30 cellular contexts compared by ENCODE assay signal in the genomic region with DNA sequence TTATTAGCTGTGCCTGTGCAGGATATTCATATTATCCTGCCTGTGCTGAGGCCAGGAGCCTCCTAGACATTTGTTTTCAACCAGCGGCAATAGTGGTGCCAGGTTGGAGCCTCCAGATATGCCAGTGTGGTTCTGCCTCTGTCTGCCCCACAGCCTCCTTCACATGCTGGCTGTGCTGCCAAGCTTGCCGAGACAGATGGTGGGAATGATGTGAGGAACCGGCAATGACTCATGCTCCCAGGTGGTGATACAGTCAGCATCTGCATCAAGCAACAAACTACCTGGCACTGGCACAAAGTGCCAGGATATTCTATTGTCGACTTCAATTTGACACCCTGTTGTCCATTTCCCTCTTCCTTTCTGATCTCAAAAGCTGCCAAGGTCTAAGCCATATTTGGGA.
A peak's percentile ranks its signal among the peaks of the same experiment; 100 is the strongest.
DNase-seq lines count a peak whose midpoint lies in the region; ATAC-seq, FAIRE-seq and TF ChIP-seq lines count a peak whose summit lies in the region.
"Had no signal": no experiment of that assay in that cellular context is flagged by ENCODE, and none has a peak within 500 bp of the region (broad histone marks: within the 10 kb centered on the region; RNA-seq: fewer than 3 reads in every experiment).

No MANE protein-coding gene starts in this region.

- no peak overlapping the region for H3K4me3 ChIP-seq in keratinocyte (ENCODE audit: control insufficient read depth in 2 of 3, extremely low read depth in 1 of 3, insufficient read depth in 2 of 3, low read depth in 1 of 3, low read length in 3 of 3)
- H3K4me3 ChIP-seq: PC-9, tibial nerve had no signal

- no peaks in the 10 kb centered on the region for H3K36me3 ChIP-seq in keratinocyte (ENCODE audit: control insufficient read depth in 2 of 2, extremely low read depth in 1 of 2, insufficient read depth in 2 of 2, low read length in 2 of 2)
- H3K36me3 ChIP-seq: BE2C, brain microvascular endothelial cell, neutrophil had no signal

- no peaks in the 10 kb centered on the region for H3K9me3 ChIP-seq in keratinocyte (ENCODE audit: control insufficient read depth, low read depth, low read length)
- H3K9me3 ChIP-seq: BE2C, neutrophil, tibial nerve had no signal

- no peaks in the 10 kb centered on the region for H3K9me1 ChIP-seq in keratinocyte (ENCODE audit: control insufficient read depth, extremely low read depth, insufficient read depth, low read length)

- no peak overlapping the region for H3K4me3 Mint-ChIP-seq in Calu3 (ENCODE audit: low read depth, unreplicated experiment)
- H3K4me3 Mint-ChIP-seq: activated CD8-positive, alpha-beta T cell treated with anti-CD3 and anti-CD28 coated beads for 36 hours; activated T-helper 17 cell treated with anti-CD3 and anti-CD28 coated beads, Interleukin-2, amount 50 U/mL, for 72 hours; CD8-positive, alpha-beta T cell; IgD-negative memory B cell; naive thymus-derived CD4-positive, alpha-beta T cell had no signal

- no peak overlapping the region for H2AFZ ChIP-seq in keratinocyte (ENCODE audit: control insufficient read depth, low read length)
- H2AFZ ChIP-seq: PC-9 had no signal

- DNase-seq in Calu3 (peak; percentile 9), HT1080 (ENCODE audit: low read depth) (peak; percentile 76), amniotic epithelial cell (ENCODE audit: low read depth) (peak; percentile 3), keratinocyte (ENCODE audit: low read depth, low spot score) (peak; percentile 11), left lobe of liver (ENCODE audit: low spot score) (no peak), frontal cortex (ENCODE audit: low spot score in 2 of 2) (no peak)
- DNase-seq: ACHN; activated CD4-positive, alpha-beta T cell treated with anti-CD3 and anti-CD28 coated beads for 1 hour; activated CD8-positive, alpha-beta T cell treated with anti-CD3 and anti-CD28 coated beads for 36 hours; activated naive CD4-positive, alpha-beta T cell treated with anti-CD3 and anti-CD28 coated beads, Interleukin-2, amount 50 U/mL, for 16 hours; amniotic stem cell; BE2C; brain microvascular endothelial cell; CD8-positive, alpha-beta T cell; DMS153; midbrain; naive thymus-derived CD4-positive, alpha-beta T cell; NCI-H146; NCI-H2107; NCI-H510A; NK-92 treated with Interleukin-12 subunit alpha and Interleukin-12 subunit beta, amount 100 ng/mL, for 24 hours; stimulated activated CD4-positive, alpha-beta T cell treated with anti-CD3 and anti-CD28 coated beads, Interleukin-4, amount 100 ng/mL, for 4 hours had no signal

- CTCF ChIA-PET in Calu3 (lab: Charles Lee) = no interaction called here

- no peaks in the 10 kb centered on the region for H3K4me1 Mint-ChIP-seq in Calu3 (ENCODE audit: low read depth, unreplicated experiment)
- H3K4me1 Mint-ChIP-seq: activated T-helper 17 cell treated with anti-CD3 and anti-CD28 coated beads, Interleukin-2, amount 50 U/mL, for 72 hours; IgD-negative memory B cell; naive thymus-derived CD4-positive, alpha-beta T cell had no signal

- H3K79me2 ChIP-seq in keratinocyte (ENCODE audit: control insufficient read depth, insufficient read depth, low read length) = no peaks in the 10 kb centered on the region

- TF ChIP-seq CTCF in Calu3 (IDR thresholded peaks at IDR 0.05; ENCODE audit: unreplicated experiment) (no peak), keratinocyte (optimal IDR thresholded peaks at IDR 0.05 in 1 of 3, IDR thresholded peaks at IDR 0.05 in 1 of 3, conservative IDR thresholded peaks at IDR 0.05 in 1 of 3; ENCODE audit: extremely low read depth in 1 of 3, insufficient read depth in 2 of 3, low read length in 3 of 3) (no peak)

- no peaks in the 10 kb centered on the region for H3K36me3 Mint-ChIP-seq in Calu3 (ENCODE audit: insufficient read depth, unreplicated experiment)
- H3K36me3 Mint-ChIP-seq: CD8-positive, alpha-beta T cell; IgD-negative memory B cell; naive thymus-derived CD4-positive, alpha-beta T cell had no signal

- H3K9ac ChIP-seq in keratinocyte (ENCODE audit: control insufficient read depth, extremely low read depth, insufficient read depth, low read length) = no peak overlapping the region

- H3K4me2 ChIP-seq in keratinocyte (ENCODE audit: control insufficient read depth, extremely low read depth, insufficient read depth, low read depth, low read length) = no peak overlapping the region
- H3K4me2 ChIP-seq: PC-9 had no signal

- BruUV-seq in Calu3 (replicated peaks; lab: Mats Ljungman, UMichigan) = no TSS peak

- FAIRE-seq in keratinocyte (lab: Jason Lieb, UNC) = peak; percentile 99
- no peak for FAIRE-seq in frontal cortex (lab: Jason Lieb, UNC)
- FAIRE-seq: islet of Langerhans had no signal

- dilution Hi-C loops in keratinocyte (cut with MboI; ENCODE audit: extremely low pct_ligation_motif_present, low sequenced_read_pairs) = no loop called here

- peaks cover 3% of the 10 kb centered on the region for H3K4me1 ChIP-seq in keratinocyte (ENCODE audit: control insufficient read depth, extremely low read depth, insufficient read depth, low read length)
- H3K4me1 ChIP-seq: BE2C, tibial nerve had no signal

- no peaks in the 10 kb centered on the region for H4K20me1 ChIP-seq in keratinocyte (ENCODE audit: control insufficient read depth, extremely low read depth, insufficient read depth, low read length)

- ATAC-seq in HG03108 (IDR thresholded peaks at IDR 0.05; ENCODE audit: unreplicated experiment) = no peak
- ATAC-seq in left lobe of liver = no peak
- no peak for ATAC-seq in GM21381 (IDR thresholded peaks at IDR 0.05; ENCODE audit: unreplicated experiment)
- ATAC-seq: activated CD8-positive, alpha-beta T cell treated with anti-CD3 and anti-CD28 coated beads for 36 hours; activated T-helper 17 cell treated with anti-CD3 and anti-CD28 coated beads, Interleukin-2, amount 50 U/mL, for 72 hours; CD8-positive, alpha-beta T cell; naive thymus-derived CD4-positive, alpha-beta T cell had no signal

- no peaks in the 10 kb centered on the region for H3K27me3 ChIP-seq in keratinocyte (ENCODE audit: control insufficient read depth, extremely low read depth, insufficient read depth, low read length)
- H3K27me3 ChIP-seq: BE2C, brain microvascular endothelial cell, neutrophil, tibial nerve had no signal

- H3K27ac Mint-ChIP-seq in Calu3 (ENCODE audit: unreplicated experiment) = no peak overlapping the region
- H3K27ac Mint-ChIP-seq: activated CD8-positive, alpha-beta T cell treated with anti-CD3 and anti-CD28 coated beads for 36 hours; activated T-helper 17 cell treated with anti-CD3 and anti-CD28 coated beads, Interleukin-2, amount 50 U/mL, for 72 hours; CD8-positive, alpha-beta T cell; IgD-negative memory B cell; naive thymus-derived CD4-positive, alpha-beta T cell had no signal

- no peaks in the 10 kb centered on the region for H3K27me3 Mint-ChIP-seq in Calu3 (ENCODE audit: unreplicated experiment)
- H3K27me3 Mint-ChIP-seq: activated CD8-positive, alpha-beta T cell treated with anti-CD3 and anti-CD28 coated beads for 36 hours; IgD-negative memory B cell had no signal

- H3K9me3 Mint-ChIP-seq in Calu3 (ENCODE audit: low read depth, unreplicated experiment) = no peaks in the 10 kb centered on the region
- H3K9me3 Mint-ChIP-seq: activated CD8-positive, alpha-beta T cell treated with anti-CD3 and anti-CD28 coated beads for 36 hours; activated T-helper 17 cell treated with anti-CD3 and anti-CD28 coated beads, Interleukin-2, amount 50 U/mL, for 72 hours; CD8-positive, alpha-beta T cell had no signal

- intact Hi-C loops in Calu3 (cut with micrococcal nuclease; ENCODE audit: unreplicated experiment) = no loop called here

- no peak overlapping the region for H3K27ac ChIP-seq in keratinocyte (ENCODE audit: control insufficient read depth, insufficient read depth, low read length)
- H3K27ac ChIP-seq: brain microvascular endothelial cell, neutrophil, PC-9, tibial nerve had no signal

Comparison
In these comparisons a context has a peak if more than half of its experiments do, and no peak if none do; other contexts are left out.
1. DNase-seq: peak in Calu3 (single experiment), HT1080 (single experiment), amniotic epithelial cell (single experiment) and keratinocyte (single experiment); none in left lobe of liver (single experiment) and frontal cortex (0 of 2).